Comparison of ENCODE assay signal across 8 cellular contexts in the genomic region with DNA sequence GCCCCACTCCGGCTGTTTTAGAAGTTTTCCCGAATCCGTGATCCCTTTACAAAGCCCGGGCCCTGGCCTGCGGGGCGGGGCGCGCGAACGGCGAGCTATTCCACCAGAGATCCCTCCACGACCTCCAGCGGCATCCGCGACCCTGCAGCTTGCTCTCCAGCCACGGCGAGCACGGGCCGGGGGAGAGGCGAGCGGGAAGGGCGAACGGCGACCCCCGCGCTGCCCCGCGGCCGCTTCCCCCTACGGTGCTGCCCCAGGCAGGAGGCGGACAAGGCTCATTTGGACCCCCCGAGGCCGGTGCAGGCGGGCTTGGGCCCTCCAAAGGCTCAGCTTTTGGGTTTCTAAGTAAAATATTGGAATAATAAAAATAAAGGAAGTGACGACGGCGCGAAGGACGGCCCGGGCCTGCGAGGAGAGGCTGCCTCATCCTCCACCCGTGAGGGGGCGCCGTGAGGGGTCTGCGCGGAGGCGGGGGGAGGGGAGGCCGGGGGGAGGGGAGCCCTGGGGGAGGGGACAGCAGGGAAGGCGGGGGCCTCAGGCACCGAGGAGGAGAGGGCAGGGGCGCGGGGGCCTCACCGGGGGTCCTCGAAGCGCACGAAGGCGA. TPM values are rescaled to one million over a fixed set of nuclear protein-coding genes. Genes with fewer than 3 reads are reported as not detected.
DNase-seq lines count a peak whose midpoint lies in the region; ATAC-seq and TF ChIP-seq lines count a peak whose summit lies in the region.

No MANE protein-coding gene starts in this region.

- DNase-seq in CD4-positive, alpha-beta memory T cell: peak in 3 of 5 donors; percentile 16 to 21 (median 19)
- peak in 1 of 2 experiments; percentile 22 for DNase-seq in HL-60 (ENCODE audit: low read depth in 1 of 2, low spot score in 1 of 2)
- DNase-seq in activated CD8-positive, alpha-beta T cell treated with anti-CD3 and anti-CD28 coated beads for 36 hours: peak; percentile 64
- DNase-seq in naive thymus-derived CD8-positive, alpha-beta T cell: peak in 5 of 10 donors; percentile 19 to 78 (median 53)
- DNase-seq in transverse colon: peak; percentile 36

- H3K27ac ChIP-seq in CD4-positive, alpha-beta memory T cell (ENCODE audit: low read depth, low read length): peak overlapping the region; percentile 79
- peak overlapping the region; percentile 93 for H3K27ac ChIP-seq in HL-60 (replicated peaks)
- peak overlapping the region; percentile 89 to 93 for H3K27ac ChIP-seq in esophagus (ENCODE audit: low read depth in 2 of 2, low read length in 1 of 2)
- H3K27ac ChIP-seq in transverse colon: peak overlapping the region; percentile 94 to 97 (median 96)

- peaks cover 10 to 62% (median 36%) of the 10 kb centered on the region in 4 donors for H3K4me1 Mint-ChIP-seq in CD4-positive, alpha-beta memory T cell
- H3K4me1 Mint-ChIP-seq in activated CD8-positive, alpha-beta T cell treated with anti-CD3 and anti-CD28 coated beads for 36 hours (ENCODE audit: low read depth): peaks cover 44% of the 10 kb centered on the region
- H3K4me1 Mint-ChIP-seq in naive thymus-derived CD8-positive, alpha-beta T cell: peaks cover 6 to 61% (median 57%) of the 10 kb centered on the region in 4 donors

- in situ Hi-C loops in transverse colon (cut with MboI; ENCODE audit: low pct_ligation_motif_present in 1 of 4, low pct_unique_long_range_greater_than_20kb in 1 of 4, low sequenced_read_pairs in 3 of 4): no loop called here

- peak; percentile 8 for ATAC-seq in GM19452 (IDR thresholded peaks at IDR 0.05; ENCODE audit: unreplicated experiment)
- ATAC-seq in activated CD8-positive, alpha-beta T cell treated with anti-CD3 and anti-CD28 coated beads for 36 hours: peak; percentile 39
- peak; percentile 48 to 56 for ATAC-seq in naive thymus-derived CD8-positive, alpha-beta T cell
- no peak for ATAC-seq in GM21367 (IDR thresholded peaks at IDR 0.05; ENCODE audit: unreplicated experiment)

- POLR2A ChIA-PET in CD4-positive, alpha-beta memory T cell (lab: Charles Lee; ENCODE audit: partially characterized antibody): interaction anchor here (0.8 to 4.1 kb wide), 18 partner anchors 10 to 268 kb away, joined by 3 to 42 read pairs (median 8); partner anchors contain the start of genes COQ5, COX6A1, DYNLL1 and POP5
- POLR2A ChIA-PET in activated CD8-positive, alpha-beta T cell treated with anti-CD3 and anti-CD28 coated beads for 36 hours (lab: Charles Lee): interaction anchor here (0.8 to 3.5 kb wide), 23 partner anchors 10 to 268 kb away, joined by 3 to 27 read pairs (median 5); partner anchors contain the start of genes COX6A1, GATC, POP5 and RNU4-1
- POLR2A ChIA-PET in naive thymus-derived CD8-positive, alpha-beta T cell (lab: Charles Lee): interaction anchor here (0.6 to 5.4 kb wide), 15 partner anchors 10 to 177 kb away, joined by 3 to 52 read pairs (median 5); partner anchors contain the start of genes COQ5, COX6A1, DYNLL1 and GATC

- peak overlapping the region; percentile 75 to 84 for H3K4me3 ChIP-seq in CD4-positive, alpha-beta memory T cell (ENCODE audit: low read length in 2 of 2)
- peak overlapping the region; percentile 90 for H3K4me3 ChIP-seq in HL-60 (replicated peaks; ENCODE audit: insufficient read depth, low read length)
- peak overlapping the region; percentile 94 to 95 for H3K4me3 ChIP-seq in esophagus (ENCODE audit: low read depth in 1 of 2, low read length in 2 of 2)
- H3K4me3 ChIP-seq in transverse colon: peak overlapping the region; percentile 85 to 98 (median 94)

- no peaks in the 10 kb centered on the region for H3K27me3 ChIP-seq in CD4-positive, alpha-beta memory T cell (ENCODE audit: insufficient read depth, low read length)
- H3K27me3 ChIP-seq in HL-60 (ENCODE audit: insufficient read depth, poor library complexity, severe bottlenecking): no peaks in the 10 kb centered on the region
- no peaks in the 10 kb centered on the region for H3K27me3 ChIP-seq in esophagus (ENCODE audit: control insufficient read depth in 1 of 2, insufficient read depth in 2 of 2, low read length in 2 of 2)
- H3K27me3 ChIP-seq in transverse colon: no peaks in the 10 kb centered on the region

- H3K9me3 ChIP-seq in CD4-positive, alpha-beta memory T cell (ENCODE audit: control insufficient read depth in 1 of 2, low read length in 2 of 2): no peaks in the 10 kb centered on the region
- H3K9me3 ChIP-seq in esophagus (ENCODE audit: control insufficient read depth in 2 of 2, insufficient read depth in 1 of 2, low read depth in 1 of 2, low read length in 1 of 2) (no peaks in the 10 kb centered on the region), transverse colon (no peaks in the 10 kb centered on the region)

- peaks cover 20 to 39% of the 10 kb centered on the region in 2 donors for H3K36me3 Mint-ChIP-seq in CD4-positive, alpha-beta memory T cell
- H3K36me3 Mint-ChIP-seq in activated CD8-positive, alpha-beta T cell treated with anti-CD3 and anti-CD28 coated beads for 36 hours (ENCODE audit: low read depth): peaks cover 36% of the 10 kb centered on the region
- H3K36me3 Mint-ChIP-seq in naive thymus-derived CD8-positive, alpha-beta T cell: peaks cover 0 to 36% (median 4%) of the 10 kb centered on the region in 3 donors

- H3K4me1 ChIP-seq in CD4-positive, alpha-beta memory T cell (ENCODE audit: insufficient read depth, low read length): peaks cover 40% of the 10 kb centered on the region
- H3K4me1 ChIP-seq in esophagus (ENCODE audit: control insufficient read depth in 2 of 2, insufficient read depth in 2 of 2, low read length in 1 of 2) (peaks cover 0 to 7% of the 10 kb centered on the region in 2 donors), transverse colon (peaks cover 0 to 39% (median 20%) of the 10 kb centered on the region in 4 donors)

- H3K4me3 Mint-ChIP-seq in CD4-positive, alpha-beta memory T cell: peak overlapping the region; percentile 87 to 94 (median 91)
- peak overlapping the region; percentile 77 for H3K4me3 Mint-ChIP-seq in activated CD8-positive, alpha-beta T cell treated with anti-CD3 and anti-CD28 coated beads for 36 hours
- H3K4me3 Mint-ChIP-seq in naive thymus-derived CD8-positive, alpha-beta T cell: peak overlapping the region; percentile 86 to 95 (median 92)

- H3K9me3 Mint-ChIP-seq in CD4-positive, alpha-beta memory T cell: no peaks in the 10 kb centered on the region
- no peaks in the 10 kb centered on the region for H3K9me3 Mint-ChIP-seq in activated CD8-positive, alpha-beta T cell treated with anti-CD3 and anti-CD28 coated beads for 36 hours
- no peaks in the 10 kb centered on the region for H3K9me3 Mint-ChIP-seq in naive thymus-derived CD8-positive, alpha-beta T cell

- no peak for TF ChIP-seq EP300 in transverse colon (IDR thresholded peaks at IDR 0.05; ENCODE audit: low read depth)

- TF ChIP-seq CTCF in HL-60 (IDR thresholded peaks at IDR 0.05; ENCODE audit: insufficient read depth, low read length) (no peak), transverse colon (IDR thresholded peaks at IDR 0.05) (no peak)
- no peak for TF ChIP-seq CTCF in activated CD8-positive, alpha-beta T cell treated with anti-CD3 and anti-CD28 coated beads for 36 hours (IDR thresholded peaks at IDR 0.05)

- intact Hi-C loops in CD4-positive, alpha-beta memory T cell (cut with micrococcal nuclease): loop anchor here (1.0 to 2.0 kb wide), 6 partner anchors 22 to 218 kb away; partner anchors contain the start of genes COX6A1, DYNLL1, GATC and MLEC
- intact Hi-C loops in activated CD8-positive, alpha-beta T cell treated with anti-CD3 and anti-CD28 coated beads for 36 hours (cut with micrococcal nuclease): no loop called here
- intact Hi-C loops in transverse colon (cut with DNase I; ENCODE audit: low total_unique reads): no loop called here

- no peak for TF ChIP-seq POLR2A in transverse colon (IDR thresholded peaks at IDR 0.05)

- 0 to 1% methylated on average over 48 to 54 of the region's 57 CpGs for WGBS in esophagus, 2 donors
- WGBS in transverse colon (ENCODE audit: low coverage in 1 of 2), 2 donors: 4% methylated on average over 20 of the region's 57 CpGs; no CpG with 5 or more reads in 1 of the 2 donors

- H3K36me3 ChIP-seq in CD4-positive, alpha-beta memory T cell (ENCODE audit: insufficient read depth, low read length): peaks cover 18% of the 10 kb centered on the region
- H3K36me3 ChIP-seq in esophagus (ENCODE audit: control insufficient read depth in 2 of 2, insufficient read depth in 2 of 2, low read length in 1 of 2) (peaks cover 7 to 9% of the 10 kb centered on the region in 2 donors), transverse colon (peaks cover 0 to 18% (median 8%) of the 10 kb centered on the region in 4 donors)

- peak overlapping the region; percentile 89 to 95 (median 92) for H3K27ac Mint-ChIP-seq in CD4-positive, alpha-beta memory T cell
- H3K27ac Mint-ChIP-seq in activated CD8-positive, alpha-beta T cell treated with anti-CD3 and anti-CD28 coated beads for 36 hours: peak overlapping the region; percentile 85
- peak overlapping the region; percentile 85 to 95 (median 91) for H3K27ac Mint-ChIP-seq in naive thymus-derived CD8-positive, alpha-beta T cell

- CTCF ChIA-PET in CD4-positive, alpha-beta memory T cell (lab: Charles Lee; ENCODE audit: partially characterized antibody): interaction anchor here (0.5 to 15.8 kb wide), 18 partner anchors 11 to 274 kb away, joined by 3 to 187 read pairs (median 4); partner anchors contain the start of genes COX6A1, DYNLL1, GATC and SIRT4
- CTCF ChIA-PET in activated CD8-positive, alpha-beta T cell treated with anti-CD3 and anti-CD28 coated beads for 36 hours (lab: Charles Lee): interaction anchor here (0.6 to 8.9 kb wide), 7 partner anchors 14 to 138 kb away, joined by 3 to 110 read pairs (median 9); partner anchors contain the start of gene DYNLL1

- H3K27me3 Mint-ChIP-seq in CD4-positive, alpha-beta memory T cell: no peaks in the 10 kb centered on the region
- no peaks in the 10 kb centered on the region for H3K27me3 Mint-ChIP-seq in activated CD8-positive, alpha-beta T cell treated with anti-CD3 and anti-CD28 coated beads for 36 hours
- H3K27me3 Mint-ChIP-seq in naive thymus-derived CD8-positive, alpha-beta T cell: no peaks in the 10 kb centered on the region

RNA-seq across cellular contexts. Expression of gene SRSF9, which starts 0.6 kb away (rescaled TPM):
- 100 to 1,000 TPM; 139 to 143 TPM for total RNA-seq in CD4-positive, alpha-beta memory T cell
- polyA plus RNA-seq in CD4-positive, alpha-beta memory T cell: 100 to 1,000 TPM; 169 to 235 TPM
- 100 to 1,000 TPM; 225 to 236 TPM for total RNA-seq in activated CD8-positive, alpha-beta T cell treated with anti-CD3 and anti-CD28 coated beads for 36 hours
- 100 to 1,000 TPM; 119 to 133 TPM for polyA plus RNA-seq in esophagus
- total RNA-seq in naive thymus-derived CD8-positive, alpha-beta T cell: 100 to 1,000 TPM; 157 to 164 TPM
- polyA plus RNA-seq in naive thymus-derived CD8-positive, alpha-beta T cell: 100 to 1,000 TPM; 181 to 198 (median 191) TPM
- 10 to 100 TPM; 33.7 to 93.8 (median 64.5) TPM for total RNA-seq in transverse colon

RNA-seq across cellular contexts. Expression of gene GATC, which starts 22.7 kb away (rescaled TPM):
- 10 to 100 TPM; 30.2 to 31.9 TPM for total RNA-seq in CD4-positive, alpha-beta memory T cell
- 10 to 100 TPM in 1 of 2 donors, 1 to 10 TPM in 1; 9.3 to 21.2 TPM for polyA plus RNA-seq in CD4-positive, alpha-beta memory T cell
- 10 to 100 TPM; 32.2 to 39.3 TPM for total RNA-seq in activated CD8-positive, alpha-beta T cell treated with anti-CD3 and anti-CD28 coated beads for 36 hours
- polyA plus RNA-seq in esophagus: 1 to 10 TPM; 6.3 to 6.8 TPM
- total RNA-seq in naive thymus-derived CD8-positive, alpha-beta T cell: 10 to 100 TPM; 24.1 to 28.0 TPM
- polyA plus RNA-seq in naive thymus-derived CD8-positive, alpha-beta T cell: 10 to 100 TPM; 14.6 to 19.2 (median 17.5) TPM
- total RNA-seq in transverse colon: 10 to 100 TPM; 15.5 to 21.6 (median 19.2) TPM

RNA-seq across cellular contexts. Expression of gene TRIAP1, which starts 22.8 kb away (rescaled TPM):
- total RNA-seq in CD4-positive, alpha-beta memory T cell: 10 to 100 TPM; 17.3 to 22.8 TPM
- polyA plus RNA-seq in CD4-positive, alpha-beta memory T cell: 10 to 100 TPM; 46.2 to 65.0 TPM
- 10 to 100 TPM; 43.1 to 45.1 TPM for total RNA-seq in activated CD8-positive, alpha-beta T cell treated with anti-CD3 and anti-CD28 coated beads for 36 hours
- polyA plus RNA-seq in esophagus: 10 to 100 TPM; 19.2 to 28.0 TPM
- 10 to 100 TPM; 21.9 to 25.3 TPM for total RNA-seq in naive thymus-derived CD8-positive, alpha-beta T cell
- 10 to 100 TPM; 54.1 to 65.2 (median 63.7) TPM for polyA plus RNA-seq in naive thymus-derived CD8-positive, alpha-beta T cell
- total RNA-seq in transverse colon: 10 to 100 TPM in 3 of 4 donors, 1 to 10 TPM in 1; 7.2 to 20.9 (median 11.9) TPM

RNA-seq across cellular contexts. Expression of gene DYNLL1, which starts 27.0 kb away (rescaled TPM):
- total RNA-seq in CD4-positive, alpha-beta memory T cell: 100 to 1,000 TPM in 1 of 2 experiments, 10 to 100 TPM in 1; 97.5 to 108 TPM
- polyA plus RNA-seq in CD4-positive, alpha-beta memory T cell: 100 to 1,000 TPM; 348 to 351 TPM
- total RNA-seq in activated CD8-positive, alpha-beta T cell treated with anti-CD3 and anti-CD28 coated beads for 36 hours: 100 to 1,000 TPM; 126 to 137 TPM
- polyA plus RNA-seq in esophagus: 1,000 to 10,000 TPM; 1,023 to 1,071 TPM
- 10 to 100 TPM; 57.0 to 57.8 TPM for total RNA-seq in naive thymus-derived CD8-positive, alpha-beta T cell
- 100 to 1,000 TPM; 156 to 192 (median 179) TPM for polyA plus RNA-seq in naive thymus-derived CD8-positive, alpha-beta T cell
- total RNA-seq in transverse colon: 100 to 1,000 TPM in 3 of 4 donors, 10 to 100 TPM in 1; 60.5 to 291 (median 190) TPM

RNA-seq across cellular contexts. Expression of gene COX6A1, which starts 31.0 kb away (rescaled TPM):
- 100 to 1,000 TPM; 144 to 158 TPM for total RNA-seq in CD4-positive, alpha-beta memory T cell
- 1,000 to 10,000 TPM in 1 of 2 donors, 100 to 1,000 TPM in 1; 828 to 1,220 TPM for polyA plus RNA-seq in CD4-positive, alpha-beta memory T cell
- total RNA-seq in activated CD8-positive, alpha-beta T cell treated with anti-CD3 and anti-CD28 coated beads for 36 hours: 100 to 1,000 TPM; 396 to 406 TPM
- 1,000 to 10,000 TPM; 1,054 to 1,119 TPM for polyA plus RNA-seq in esophagus
- 100 to 1,000 TPM; 131 to 150 TPM for total RNA-seq in naive thymus-derived CD8-positive, alpha-beta T cell
- polyA plus RNA-seq in naive thymus-derived CD8-positive, alpha-beta T cell: 100 to 1,000 TPM; 683 to 799 (median 722) TPM
- total RNA-seq in transverse colon: 1,000 to 10,000 TPM in 2 of 4 donors, 100 to 1,000 TPM in 2; 469 to 1,865 (median 1,048) TPM
